ENCODE assay signal across 22 cellular contexts in the genomic region with DNA sequence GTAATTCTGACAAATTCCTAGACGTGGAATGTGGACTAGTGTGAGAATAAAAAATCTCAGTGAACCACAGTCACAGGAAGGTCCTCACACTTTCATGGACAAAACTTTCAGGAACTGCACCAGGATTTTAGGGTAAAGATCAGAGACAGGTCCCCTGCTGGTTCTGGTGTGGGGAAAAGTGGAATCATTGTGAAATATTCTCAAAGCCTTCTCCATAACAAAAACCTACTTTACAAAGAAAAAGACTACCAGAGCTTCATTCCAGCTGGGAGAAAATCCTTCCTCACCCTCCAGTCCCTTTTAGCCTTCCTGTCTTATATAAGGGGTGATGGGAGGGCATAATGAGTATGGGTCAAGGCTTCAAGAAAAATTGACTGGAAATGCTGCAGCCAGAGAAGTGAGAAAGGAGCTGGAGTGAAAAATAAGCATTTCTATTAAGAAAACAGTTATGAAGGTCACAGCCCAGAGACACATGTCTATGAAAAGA.
DNase-seq lines count a peak whose midpoint lies in the region; TF ChIP-seq lines count a peak whose summit lies in the region.
"Had no signal": no experiment of that assay in that cellular context is flagged by ENCODE, and none has a peak within 500 bp of the region (broad histone marks: within the 10 kb centered on the region; RNA-seq: fewer than 3 reads in every experiment).

No MANE protein-coding gene starts in this region.

- no peak overlapping the region for H2AFZ ChIP-seq in H9 (ENCODE audit: low read length)
- peak overlapping the region; percentile 40 for H2AFZ ChIP-seq in neuronal stem cell (ENCODE audit: low read length)
- H2AFZ ChIP-seq: GM23248 had no signal

- H3K4me1 Mint-ChIP-seq in H9 (peaks cover 18% of the 10 kb centered on the region in 2 experiments), endodermal cell (peaks cover 16% of the 10 kb centered on the region), Calu3 (ENCODE audit: low read depth, unreplicated experiment) (no peaks in the 10 kb centered on the region)
- H3K4me1 Mint-ChIP-seq: B cell; CD4-positive, CD25-positive, alpha-beta regulatory T cell had no signal

- H4K91ac ChIP-seq in H9 (ENCODE audit: insufficient read length, low read depth, low read length) (no peak overlapping the region), neuronal stem cell (ENCODE audit: low read depth, low read length, poor library complexity) (no peak overlapping the region)

- H3K56ac ChIP-seq in H9 (ENCODE audit: insufficient read length, low read depth, low read length) = no peak overlapping the region

- intact Hi-C loops in Calu3 (cut with micrococcal nuclease; ENCODE audit: unreplicated experiment) = no loop called here

- H3K36me3 Mint-ChIP-seq in H9 (ENCODE audit: insufficient read depth in 1 of 3, low read depth in 3 of 3) (peaks cover 3 to 17% (median 3%) of the 10 kb centered on the region in 3 experiments; a peak in 4 of 7 replicates), endodermal cell (ENCODE audit: low read depth) (no peaks in the 10 kb centered on the region), Calu3 (ENCODE audit: insufficient read depth, unreplicated experiment) (no peaks in the 10 kb centered on the region)
- H3K36me3 Mint-ChIP-seq: CD4-positive, CD25-positive, alpha-beta regulatory T cell; CD8-positive, alpha-beta T cell had no signal

- H3K27ac Mint-ChIP-seq in H9 (peak overlapping the region in 2 of 3 experiments; percentile 5 to 20; a peak in 2 of 7 replicates), endodermal cell (no peak overlapping the region), Calu3 (ENCODE audit: unreplicated experiment) (no peak overlapping the region)
- H3K27ac Mint-ChIP-seq: B cell; CD4-positive, CD25-positive, alpha-beta regulatory T cell; CD8-positive, alpha-beta T cell; HFFc6 had no signal

- H3K79me1 ChIP-seq in H9 (ENCODE audit: insufficient read depth, low read depth, low read length, poor library complexity, severe bottlenecking) = no peaks in the 10 kb centered on the region
- H3K79me1 ChIP-seq in neuronal stem cell (ENCODE audit: low read depth, low read length) = no peaks in the 10 kb centered on the region

- H2BK15ac ChIP-seq in H9 (ENCODE audit: low read depth, low read length) (no peak overlapping the region), neuronal stem cell (ENCODE audit: low read length) (no peak overlapping the region)

- H3K36me3 ChIP-seq in NT2/D1 (ENCODE audit: insufficient read depth, insufficient read length, low read length) (no peaks in the 10 kb centered on the region), endodermal cell (ENCODE audit: control insufficient read depth, insufficient read depth, low read length) (no peaks in the 10 kb centered on the region), neuronal stem cell (replicated peaks in 1 of 2; ENCODE audit: control insufficient read depth in 2 of 2, insufficient read depth in 2 of 2, low read length in 2 of 2) (no peaks in the 10 kb centered on the region)
- H3K36me3 ChIP-seq: BLaER1, HAP-1 had no signal

- H3K4ac ChIP-seq in H9 (ENCODE audit: low read depth, low read length) (no peak overlapping the region), neuronal stem cell (ENCODE audit: low read length) (no peak overlapping the region)

- H3K14ac ChIP-seq in H9 (ENCODE audit: insufficient read depth, low read length) (no peak overlapping the region), neuronal stem cell (ENCODE audit: low read length) (no peak overlapping the region)

- no peak overlapping the region for H4K5ac ChIP-seq in H9 (ENCODE audit: insufficient read length, low read depth, low read length)

- DNase-seq in H9 (no peak), NT2/D1 (ENCODE audit: low read depth, low spot score) (peak; percentile 9), endodermal cell (peak; percentile 44), neuronal stem cell (ENCODE audit: low spot score) (no peak), Calu3 (no peak), SW480 (ENCODE audit: low spot score) (no peak), SKM-1 (lab: John Stamatoyannopoulos, UW; ENCODE audit: unreplicated experiment) (no peak), glomerular visceral epithelial cell (ENCODE audit: extremely low spot score) (no peak)
- DNase-seq: Caco-2; CD4-positive, CD25-positive, alpha-beta regulatory T cell; CD8-positive, alpha-beta T cell; DMS 273 treated with DMSO at 0.1 percent for 48 hours; DMS79; EL; GDM1; GM23248; HFFc6 had no signal

- H3K4me3 Mint-ChIP-seq in H9 = no peak overlapping the region
- H3K4me3 Mint-ChIP-seq in endodermal cell = no peak overlapping the region
- no peak overlapping the region for H3K4me3 Mint-ChIP-seq in Calu3 (ENCODE audit: low read depth, unreplicated experiment)
- H3K4me3 Mint-ChIP-seq: B cell; CD4-positive, CD25-positive, alpha-beta regulatory T cell; CD8-positive, alpha-beta T cell; HFFc6 had no signal

- H3K9me3 Mint-ChIP-seq in H9 (peaks cover 7 to 9% of the 10 kb centered on the region in 2 experiments), endodermal cell (no peaks in the 10 kb centered on the region), Calu3 (ENCODE audit: low read depth, unreplicated experiment) (no peaks in the 10 kb centered on the region)
- H3K9me3 Mint-ChIP-seq: CD8-positive, alpha-beta T cell had no signal

- H2BK20ac ChIP-seq in H9 (ENCODE audit: low read depth, low read length, poor library complexity, severe bottlenecking) = no peak overlapping the region

- TF ChIP-seq CTCF in H9 (conservative IDR thresholded peaks at IDR 0.05) = no peak
- TF ChIP-seq CTCF in endodermal cell (conservative IDR thresholded peaks at IDR 0.05) = no peak
- no peak for TF ChIP-seq CTCF in Calu3 (IDR thresholded peaks at IDR 0.05; ENCODE audit: unreplicated experiment)

- WGBS in H9 (ENCODE audit: extremely low coverage, insufficient read length, low lambda C conversion rate) = no CpG with 5 or more reads among the region's 1 CpG
- 60 to 64% methylated on average over 1 of the region's 1 CpG for WGBS in endodermal cell (ENCODE audit: insufficient coverage in 1 of 2, insufficient read length in 1 of 2), 2 experiments
- no CpG with 5 or more reads among the region's 1 CpG for WGBS in neuronal stem cell (ENCODE audit: extremely low coverage in 2 of 2, insufficient read length in 2 of 2, insufficient replicate concordance in 1 of 2), 2 donors

- no peak overlapping the region for H3K4me3 ChIP-seq in NT2/D1 (ENCODE audit: insufficient read length, low read depth)
- H3K4me3 ChIP-seq in endodermal cell (ENCODE audit: low read length) = no peak overlapping the region
- H3K4me3 ChIP-seq in neuronal stem cell (ENCODE audit: low read length in 2 of 2) = no peak overlapping the region
- H3K4me3 ChIP-seq: BLaER1, GM12878, GM23248, HAP-1 had no signal

- H2AK5ac ChIP-seq in H9 (ENCODE audit: insufficient read length, low read length) (no peak overlapping the region), neuronal stem cell (ENCODE audit: low read depth, low read length) (no peak overlapping the region)

- H2BK5ac ChIP-seq in H9 (ENCODE audit: insufficient read length, low read length) (no peak overlapping the region), neuronal stem cell (ENCODE audit: low read length) (no peak overlapping the region)

- H3K27me3 Mint-ChIP-seq in H9 (ENCODE audit: low read depth) (0 out of 2 replicates have a peak, but pooled peaks cover 1% of the 10 kb centered on the region), endodermal cell (ENCODE audit: insufficient read depth) (no peaks in the 10 kb centered on the region), Calu3 (ENCODE audit: unreplicated experiment) (no peaks in the 10 kb centered on the region)
- H3K27me3 Mint-ChIP-seq: B cell had no signal

- H2BK120ac ChIP-seq in H9 (ENCODE audit: low read depth, low read length, poor library complexity, severe bottlenecking) (no peak overlapping the region), neuronal stem cell (ENCODE audit: low read depth, low read length) (no peak overlapping the region)

- no peak overlapping the region for H3T11ph ChIP-seq in H9 (ENCODE audit: low read length)

- H3K18ac ChIP-seq in H9 (ENCODE audit: insufficient read length, low read depth, low read length) (no peak overlapping the region), neuronal stem cell (ENCODE audit: low read length) (no peak overlapping the region)

- H4K8ac ChIP-seq in H9 (replicated peaks; ENCODE audit: insufficient read length, low read depth, low read length) = no peak overlapping the region
- no peak overlapping the region for H4K8ac ChIP-seq in neuronal stem cell (ENCODE audit: low read depth, low read length)

- H3K27me3 ChIP-seq in H9 (ENCODE audit: insufficient read depth, low read length) (no peaks in the 10 kb centered on the region), NT2/D1 (ENCODE audit: insufficient read depth, insufficient read length) (no peaks in the 10 kb centered on the region), endodermal cell (ENCODE audit: control insufficient read depth, insufficient read depth, low read length, poor library complexity, severe bottlenecking) (no peaks in the 10 kb centered on the region), neuronal stem cell (ENCODE audit: control insufficient read depth in 3 of 3, insufficient read depth in 3 of 3, low read depth in 1 of 3, low read length in 3 of 3) (no peaks in the 10 kb centered on the region)
- H3K27me3 ChIP-seq: BLaER1 had no signal

- H3K27ac ChIP-seq in H9 (ENCODE audit: insufficient read length, low read depth, low read length) (no peak overlapping the region), endodermal cell (ENCODE audit: low read depth, low read length) (no peak overlapping the region), neuronal stem cell (replicated peaks; ENCODE audit: low read length) (no peak overlapping the region)
- H3K27ac ChIP-seq: BLaER1, C4-2B, GM23248 had no signal

- no TSS peak for BruUV-seq in Calu3 (replicated peaks; lab: Mats Ljungman, UMichigan)

- H3K23me2 ChIP-seq in H9 (ENCODE audit: insufficient read length, low read depth, low read length, poor library complexity, severe bottlenecking) = no peaks in the 10 kb centered on the region

- H3K4me2 ChIP-seq in H9 (ENCODE audit: insufficient read depth, insufficient read length, low read length) = no peak overlapping the region
- H3K4me2 ChIP-seq in neuronal stem cell (ENCODE audit: insufficient read depth, low read length, poor library complexity, severe bottlenecking) = no peak overlapping the region
- H3K4me2 ChIP-seq: BLaER1 had no signal

- peaks cover 4% of the 10 kb centered on the region for H3K4me1 ChIP-seq in H9 (ENCODE audit: insufficient read depth, low read length)
- no peaks in the 10 kb centered on the region for H3K4me1 ChIP-seq in NT2/D1 (ENCODE audit: insufficient read depth, insufficient read length)
- H3K4me1 ChIP-seq in endodermal cell (ENCODE audit: control insufficient read depth, insufficient read depth, low read length) = no peaks in the 10 kb centered on the region
- H3K4me1 ChIP-seq in neuronal stem cell (ENCODE audit: control insufficient read depth in 2 of 2, insufficient read depth in 1 of 2, low read depth in 1 of 2, low read length in 2 of 2) = no peaks in the 10 kb centered on the region
- H3K4me1 ChIP-seq: BLaER1, Caco-2, HAP-1 had no signal

- no peak overlapping the region for H3K23ac ChIP-seq in H9 (ENCODE audit: insufficient read length, low read depth, low read length)
- H3K23ac ChIP-seq in neuronal stem cell (ENCODE audit: low read depth, low read length, poor library complexity) = no peak overlapping the region

- H3K9me3 ChIP-seq in H9 (ENCODE audit: control insufficient read depth, low read depth, low read length) = no peaks in the 10 kb centered on the region
- no peaks in the 10 kb centered on the region for H3K9me3 ChIP-seq in NT2/D1 (ENCODE audit: insufficient read depth, low read length)
- H3K9me3 ChIP-seq in endodermal cell (ENCODE audit: control insufficient read depth, low read length) = no peaks in the 10 kb centered on the region
- no peaks in the 10 kb centered on the region for H3K9me3 ChIP-seq in neuronal stem cell (replicated peaks in 1 of 2; ENCODE audit: control insufficient read depth in 2 of 2, insufficient read depth in 1 of 2, low read depth in 1 of 2, low read length in 2 of 2)
- H3K9me3 ChIP-seq: BLaER1, Caco-2, HAP-1 had no signal

- CTCF ChIA-PET in Calu3 (lab: Charles Lee) = no interaction called here

- H2BK12ac ChIP-seq in H9 (ENCODE audit: insufficient read length, low read depth, low read length) (peak overlapping the region; percentile 35), neuronal stem cell (ENCODE audit: low read length) (no peak overlapping the region)

- H3K9ac ChIP-seq in H9 (ENCODE audit: extremely low read depth, insufficient read length, low read length) (no peak overlapping the region), NT2/D1 (ENCODE audit: insufficient read length, low read depth) (no peak overlapping the region), endodermal cell (ENCODE audit: extremely low read depth, low read length, poor library complexity, severe bottlenecking) (no peak overlapping the region), neuronal stem cell (ENCODE audit: low read depth, low read length, poor library complexity) (no peak overlapping the region)
- H3K9ac ChIP-seq: BLaER1, GM23248 had no signal

- H3K79me2 ChIP-seq in H9 (ENCODE audit: insufficient read depth, low read length) = no peaks in the 10 kb centered on the region

- no peaks in the 10 kb centered on the region for H4K20me1 ChIP-seq in H9 (ENCODE audit: control insufficient read depth, insufficient read depth, insufficient read length)
- H4K20me1 ChIP-seq: BLaER1 had no signal

Comparison
In these comparisons a context has a peak if more than half of its experiments do, and no peak if none do; other contexts are left out.
1. DNase-seq: peak in NT2/D1 (single experiment) and endodermal cell (single experiment); none in H9 (single experiment), neuronal stem cell (single experiment), Calu3 (single experiment), SW480 (single experiment), SKM-1 (single experiment) and glomerular visceral epithelial cell (single experiment).
2. H3K27ac Mint-ChIP-seq: peak in H9 (2 of 3); none in endodermal cell (single experiment) and Calu3 (single experiment).